ENCODE assay signal across 8 cellular contexts in genomic region chr13:99436686-99437416, GRCh38.
DNase-seq lines count a peak whose midpoint lies in the region; TF ChIP-seq lines count a peak whose summit lies in the region.

No MANE protein-coding gene starts in this region.

- peak; percentile 82 for DNase-seq in HEK293T (ENCODE audit: extremely low spot score)
- DNase-seq in NCI-H1048 (lab: John Stamatoyannopoulos, UW): peak; percentile 60
- DNase-seq in SK-N-MC (ENCODE audit: low read depth, low spot score): peak; percentile 80
- DNase-seq in activated naive CD4-positive, alpha-beta T cell treated with Interleukin-2 at 50 U/mL for 16 hours: peak; percentile 95
- peak; percentile 58 for DNase-seq in glomerular endothelial cell (ENCODE audit: extremely low read depth, low read depth, low spot score)
- DNase-seq in posterior vena cava (ENCODE audit: low spot score): peak; percentile 97
- peak; percentile 88 for DNase-seq in type B pancreatic cell (ENCODE audit: extremely low spot score, unreplicated experiment)

- POLR2A ChIA-PET in HEK293T (lab: Yijun Ruan, JAX): no interaction called here

- H3K4me1 ChIP-seq in ES-I3 (ENCODE audit: insufficient read depth, low read length): peaks cover 27% of the 10 kb centered on the region

- peak overlapping the region; percentile 45 for H3K4me3 ChIP-seq in SK-N-MC

- CTCF ChIA-PET in HEK293T (lab: Yijun Ruan, JAX): interaction anchor here (0.5 to 3.2 kb wide), 17 partner anchors 12 to 1344 kb away, joined by 3 to 19 read pairs (median 4); no protein-coding TSS in a partner anchor

- peaks cover 20% of the 10 kb centered on the region for H3K4me1 Mint-ChIP-seq in type B pancreatic cell (ENCODE audit: unreplicated experiment)

- H3K9me3 ChIP-seq in ES-I3 (ENCODE audit: control insufficient read depth, insufficient read depth, low read length): no peaks in the 10 kb centered on the region
- H3K9me3 ChIP-seq in SK-N-MC (ENCODE audit: low read depth, low read length): no peaks in the 10 kb centered on the region

- TF ChIP-seq CTCF in type B pancreatic cell (conservative IDR thresholded peaks at IDR 0.05): peak; percentile 100

- H3K36me3 Mint-ChIP-seq in type B pancreatic cell: no peaks in the 10 kb centered on the region

- peaks cover 38% of the 10 kb centered on the region for H3K27me3 Mint-ChIP-seq in type B pancreatic cell

- H3K9me3 Mint-ChIP-seq in type B pancreatic cell: no peaks in the 10 kb centered on the region

- peak overlapping the region; percentile 12 for H3K4me3 Mint-ChIP-seq in type B pancreatic cell

- intact Hi-C loops in posterior vena cava (cut with DNase I): loop anchor here (1.0 to 5.0 kb wide), 3 partner anchors 80 to 260 kb away; no protein-coding TSS in a partner anchor

- H3K27ac ChIP-seq in SK-N-MC: no peak overlapping the region

- H3K9ac ChIP-seq in ES-I3 (ENCODE audit: low read depth, low read length): peak overlapping the region; percentile 7; the same call in 1 of the 2 replicates
- no peak overlapping the region for H3K9ac ChIP-seq in SK-N-MC (ENCODE audit: insufficient read length)

- H3K36me3 ChIP-seq in ES-I3 (ENCODE audit: insufficient read depth, low read length) (no peaks in the 10 kb centered on the region), SK-N-MC (ENCODE audit: insufficient read depth, low read length) (no peaks in the 10 kb centered on the region)

- H3K27ac Mint-ChIP-seq in type B pancreatic cell: peak overlapping the region; percentile 11

TF ChIP-seq in HEK293T, 16 proteins besides CTCF, POLR2A, EP300 and RAD21:
- TF ChIP-seq PKNOX1 (IDR thresholded peaks at IDR 0.05) (peak; percentile 73), FOXM1 (IDR thresholded peaks at IDR 0.05; ENCODE audit: borderline replicate concordance) (no peak), NFRKB (IDR thresholded peaks at IDR 0.05) (no peak)
